In the genomic region with DNA sequence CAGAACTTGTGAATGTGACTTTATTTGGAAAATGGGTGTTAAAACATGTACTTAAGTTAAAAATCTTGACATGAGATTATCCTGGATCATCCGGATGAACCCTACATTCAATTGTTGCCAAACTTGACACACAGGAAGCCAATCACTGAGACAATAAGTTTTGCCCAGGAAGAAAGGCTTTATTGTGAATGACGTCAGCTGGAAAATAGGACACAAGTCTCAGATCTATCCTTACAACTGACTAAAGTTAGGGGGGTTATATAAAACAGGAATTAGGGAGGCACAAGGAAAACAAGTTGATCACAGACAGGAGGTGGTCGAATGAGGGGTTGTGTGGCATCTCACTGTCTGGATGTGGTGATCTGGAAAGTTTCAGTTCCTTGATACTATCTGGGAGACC, we compare ENCODE assay signal across 40 cellular contexts.
"Had no signal": no experiment of that assay in that cellular context is flagged by ENCODE, and none has a peak within 500 bp of the region (broad histone marks: within the 10 kb centered on the region; RNA-seq: fewer than 3 reads in every experiment).

No MANE protein-coding gene starts in this region.

- H3K27ac ChIP-seq: adrenal gland, ascending aorta, body of pancreas, brain microvascular endothelial cell, breast epithelium, cardiac muscle cell had no signal

- H3K4me3 ChIP-seq: adrenal gland, ascending aorta, body of pancreas, breast epithelium, cardiac muscle cell had no signal

- H3K27me3 Mint-ChIP-seq: activated naive CD8-positive, alpha-beta T cell treated with anti-CD3 and anti-CD28 coated beads, Interleukin-2, amount 10 ng/mL, durations not matched to agents 7 days and 5 days had no signal

- H3K4me3 Mint-ChIP-seq: activated naive CD4-positive, alpha-beta T cell treated with anti-CD3 and anti-CD28 coated beads for 36 hours; activated naive CD4-positive, alpha-beta T cell treated with anti-CD3 and anti-CD28 coated beads, Interleukin-2, amount 10 ng/mL, durations not matched to agents 7 days and 5 days; activated naive CD4-positive, alpha-beta T cell treated with anti-CD3 and anti-CD28 coated beads, Interleukin-2, amount 50 U/mL, for 24 hours; activated naive CD8-positive, alpha-beta T cell; activated naive CD8-positive, alpha-beta T cell treated with anti-CD3 and anti-CD28 coated beads for 36 hours; activated naive CD8-positive, alpha-beta T cell treated with anti-CD3 and anti-CD28 coated beads, Interleukin-2, amount 10 ng/mL, durations not matched to agents 7 days and 5 days; activated naive CD8-positive, alpha-beta T cell treated with anti-CD3 and anti-CD28 coated beads, Interleukin-2, amount 50 U/mL, for 24 hours; activated T-cell treated with anti-CD3 and anti-CD28 coated beads, Interleukin-2, amount 50 U/mL, for 24 hours; activated T-cell treated with anti-CD3 and anti-CD28 coated beads, Interleukin-2, amount 50 U/mL, for 4 hours; activated T-cell treated with anti-CD3 and anti-CD28 coated beads, Interleukin-2, amount 50 U/mL, for 72 hours; activated T-helper 1 cell treated with anti-CD3 and anti-CD28 coated beads, Interleukin-12 subunit alpha, Interleukin-12 subunit beta, Interleukin-2, Interleukin-4 antibody, amounts not matched to agents 30 ng/mL and 10 ng/mL and 1 ng/mL, durations not matched to agents 14 hours and 24 hours and 36 hours; activated T-helper 17 cell treated with anti-CD3 and anti-CD28 coated beads, Interleukin-2, amount 50 U/mL, for 72 hours; brain; central memory CD8-positive, alpha-beta T cell had no signal

- FAIRE-seq: astrocyte, bronchial epithelial cell had no signal

- DNase-seq: activated effector memory CD4-positive, alpha-beta T cell treated with anti-CD3 and anti-CD28 coated beads, Interleukin-2, amount 50 U/mL, for 16 hours; activated effector memory CD4-positive, alpha-beta T cell treated with Interleukin-2 at 50 U/mL for 16 hours; activated gamma-delta T cell; activated gamma-delta T cell treated with Interleukin-2 at 50 U/mL for 16 hours; activated naive CD4-positive, alpha-beta T cell; activated naive CD4-positive, alpha-beta T cell treated with anti-CD3 and anti-CD28 coated beads for 36 hours; activated naive CD4-positive, alpha-beta T cell treated with anti-CD3 and anti-CD28 coated beads, Interleukin-2, amount 10 ng/mL, durations not matched to agents 7 days and 5 days; activated naive CD4-positive, alpha-beta T cell treated with anti-CD3 and anti-CD28 coated beads, Interleukin-2, amount 50 U/mL, for 16 hours; activated naive CD4-positive, alpha-beta T cell treated with Interleukin-2 at 50 U/mL for 16 hours; activated naive CD8-positive, alpha-beta T cell treated with anti-CD3 and anti-CD28 coated beads for 36 hours; activated naive CD8-positive, alpha-beta T cell treated with anti-CD3 and anti-CD28 coated beads, Interleukin-2, amount 10 ng/mL, durations not matched to agents 7 days and 5 days; activated naive CD8-positive, alpha-beta T cell treated with anti-CD3 and anti-CD28 coated beads, Interleukin-2, amount 50 U/mL, for 24 hours; activated T-cell treated with anti-CD3 and anti-CD28 coated beads, Interleukin-2, amount 50 U/mL, for 1 hour; activated T-cell treated with anti-CD3 and anti-CD28 coated beads, Interleukin-2, amount 50 U/mL, for 24 hours; activated T-cell treated with anti-CD3 and anti-CD28 coated beads, Interleukin-2, amount 50 U/mL, for 4 hours; activated T-cell treated with anti-CD3 and anti-CD28 coated beads, Interleukin-2, amount 50 U/mL, for 48 hours; activated T-cell treated with anti-CD3 and anti-CD28 coated beads, Interleukin-2, amount 50 U/mL, for 72 hours; adrenal gland; amniotic stem cell; amygdala; anterior cingulate cortex; aorta; body of pancreas; brain microvascular endothelial cell; caudate nucleus; central memory CD4-positive, alpha-beta T cell; cerebellar nuclear complex had no signal

- H3K4me1 Mint-ChIP-seq: activated naive CD4-positive, alpha-beta T cell treated with anti-CD3 and anti-CD28 coated beads, Interleukin-2, amount 10 ng/mL, durations not matched to agents 7 days and 5 days; activated naive CD4-positive, alpha-beta T cell treated with anti-CD3 and anti-CD28 coated beads, Interleukin-2, amount 50 U/mL, for 24 hours; activated naive CD8-positive, alpha-beta T cell treated with anti-CD3 and anti-CD28 coated beads for 36 hours; activated naive CD8-positive, alpha-beta T cell treated with anti-CD3 and anti-CD28 coated beads, Interleukin-2, amount 10 ng/mL, durations not matched to agents 7 days and 5 days; activated naive CD8-positive, alpha-beta T cell treated with anti-CD3 and anti-CD28 coated beads, Interleukin-2, amount 50 U/mL, for 24 hours; activated T-helper 17 cell treated with anti-CD3 and anti-CD28 coated beads, Interleukin-2, amount 50 U/mL, for 72 hours; central memory CD8-positive, alpha-beta T cell had no signal

- H3K27ac Mint-ChIP-seq: activated naive CD4-positive, alpha-beta T cell treated with anti-CD3 and anti-CD28 coated beads for 36 hours; activated naive CD4-positive, alpha-beta T cell treated with anti-CD3 and anti-CD28 coated beads, Interleukin-2, amount 10 ng/mL, durations not matched to agents 7 days and 5 days; activated naive CD4-positive, alpha-beta T cell treated with anti-CD3 and anti-CD28 coated beads, Interleukin-2, amount 50 U/mL, for 24 hours; activated naive CD4-positive, alpha-beta T cell treated with anti-CD3 and anti-CD28 coated beads, Interleukin-2, amount 50 U/mL, for 72 hours; activated naive CD8-positive, alpha-beta T cell; activated naive CD8-positive, alpha-beta T cell treated with anti-CD3 and anti-CD28 coated beads for 36 hours; activated naive CD8-positive, alpha-beta T cell treated with anti-CD3 and anti-CD28 coated beads, Interleukin-2, amount 10 ng/mL, durations not matched to agents 7 days and 5 days; activated naive CD8-positive, alpha-beta T cell treated with anti-CD3 and anti-CD28 coated beads, Interleukin-2, amount 50 U/mL, for 24 hours; activated T-cell treated with anti-CD3 and anti-CD28 coated beads, Interleukin-2, amount 50 U/mL, for 24 hours; activated T-cell treated with anti-CD3 and anti-CD28 coated beads, Interleukin-2, amount 50 U/mL, for 72 hours; activated T-helper 1 cell treated with anti-CD3 and anti-CD28 coated beads, Interleukin-12 subunit alpha, Interleukin-12 subunit beta, Interleukin-2, Interleukin-4 antibody, amounts not matched to agents 30 ng/mL and 10 ng/mL and 1 ng/mL, durations not matched to agents 14 hours and 24 hours and 36 hours; activated T-helper 17 cell treated with anti-CD3 and anti-CD28 coated beads, Interleukin-2, amount 50 U/mL, for 72 hours; activated T-helper 2 cell treated with anti-CD3 and anti-CD28 coated beads, Interferon-gamma antibody, Interleukin-2, Interleukin-4, amounts not matched to agents 10 μg/mL and 5 μg/mL and 100 μg/mL, durations not matched to agents 14 hours and 24 hours and 36 hours; brain had no signal

- H3K9me3 ChIP-seq: adrenal gland, ascending aorta had no signal

- H3K36me3 Mint-ChIP-seq: activated naive CD4-positive, alpha-beta T cell treated with anti-CD3 and anti-CD28 coated beads, Interleukin-2, amount 10 ng/mL, durations not matched to agents 7 days and 5 days; activated naive CD4-positive, alpha-beta T cell treated with anti-CD3 and anti-CD28 coated beads, Interleukin-2, amount 50 U/mL, for 24 hours; activated naive CD8-positive, alpha-beta T cell; activated naive CD8-positive, alpha-beta T cell treated with anti-CD3 and anti-CD28 coated beads for 36 hours; activated naive CD8-positive, alpha-beta T cell treated with anti-CD3 and anti-CD28 coated beads, Interleukin-2, amount 10 ng/mL, durations not matched to agents 7 days and 5 days; brain had no signal

- H3K36me3 ChIP-seq: adrenal gland, ascending aorta, brain microvascular endothelial cell, breast epithelium, cardiac muscle cell had no signal

- H3K27me3 ChIP-seq: ascending aorta, body of pancreas, brain microvascular endothelial cell, breast epithelium, cardiac muscle cell had no signal

- H3K4me1 ChIP-seq: ascending aorta, body of pancreas had no signal

- ATAC-seq: activated naive CD4-positive, alpha-beta T cell treated with anti-CD3 and anti-CD28 coated beads, Interleukin-2, amount 50 U/mL, for 72 hours; activated naive CD8-positive, alpha-beta T cell treated with anti-CD3 and anti-CD28 coated beads, Interleukin-2, amount 50 U/mL, for 24 hours; activated T-cell treated with anti-CD3 and anti-CD28 coated beads, Interleukin-2, amount 50 U/mL, for 4 hours; activated T-cell treated with anti-CD3 and anti-CD28 coated beads, Interleukin-2, amount 50 U/mL, for 72 hours; activated T-helper 17 cell treated with anti-CD3 and anti-CD28 coated beads, Interleukin-2, amount 50 U/mL, for 72 hours; body of pancreas had no signal
